ENCODE assay signal across 23 cellular contexts in the genomic region with DNA sequence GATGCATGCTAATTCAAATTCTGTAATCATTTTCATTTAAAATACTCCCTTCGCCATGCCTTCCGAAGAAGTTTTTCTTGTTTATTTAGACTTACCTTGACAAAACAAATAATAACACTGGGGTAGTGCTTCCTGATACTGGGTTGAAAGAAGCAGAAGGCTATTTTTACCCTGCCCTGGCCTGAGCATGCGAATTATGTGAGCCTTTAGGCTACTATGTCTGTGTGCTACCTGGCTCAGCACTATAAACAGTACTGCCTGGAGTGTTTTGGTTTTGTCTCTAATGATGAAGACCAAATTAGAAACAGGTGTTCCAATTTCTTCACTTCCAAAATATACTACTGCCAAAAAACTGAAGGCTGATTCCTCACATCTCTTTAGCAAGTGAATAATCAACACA. TPM values are rescaled to one million over a fixed set of nuclear protein-coding genes. Genes with fewer than 3 reads are reported as not detected.
"Had no signal": no experiment of that assay in that cellular context is flagged by ENCODE, and none has a peak within 500 bp of the region (broad histone marks: within the 10 kb centered on the region; RNA-seq: fewer than 3 reads in every experiment).

No MANE protein-coding gene starts in this region.

- H3K27ac ChIP-seq: dorsolateral prefrontal cortex, epithelial cell of prostate, ovary, psoas muscle, sigmoid colon, stomach, thyroid gland, vagina had no signal

- H3K4me1 ChIP-seq: sigmoid colon, stomach, thyroid gland, vagina had no signal

- H3K9me3 ChIP-seq: ovary, psoas muscle, sigmoid colon, stomach, thyroid gland, vagina had no signal

- DNase-seq: dorsolateral prefrontal cortex; effector CD8-positive, alpha-beta T cell; endodermal cell; natural killer cell; occipital lobe; ovary; posterior cingulate gyrus; psoas muscle; right cardiac atrium; sigmoid colon; stimulated activated CD4-positive, alpha-beta T cell treated with anti-CD3 and anti-CD28 coated beads, Interleukin-2, amount 100 ng/mL, for 24 hours; stimulated activated CD4-positive, alpha-beta T cell treated with anti-CD3 and anti-CD28 coated beads, Interleukin-4, amount 100 ng/mL, for 24 hours; stimulated activated naive CD4-positive, alpha-beta T cell treated with Interleukin-2 at 50 U/mL for 16 hours; stomach; thyroid gland; trophoblast cell had no signal

- H3K36me3 ChIP-seq: ovary, thyroid gland, vagina had no signal

- H3K27me3 ChIP-seq: dorsolateral prefrontal cortex, ovary, sigmoid colon, stomach, thyroid gland, vagina had no signal

- H3K4me3 ChIP-seq: dorsolateral prefrontal cortex, lung, ovary, psoas muscle, sigmoid colon, stomach, thyroid gland, vagina had no signal

- ATAC-seq: esophagus mucosa; natural killer cell; psoas muscle; right cardiac atrium; stimulated activated effector memory CD8-positive, alpha-beta T cell treated with anti-CD3 and anti-CD28 coated beads, Interleukin-12 subunit alpha, Interleukin-12 subunit beta, amount 100 ng/mL, for 72 hours had no signal

RNA-seq across cellular contexts. Expression of a gene that starts 7.6 kb away (rescaled TPM):
- total RNA-seq: esophagus mucosa, mononuclear cell, natural killer cell, renal cortical epithelial cell had no signal
